10 cellular contexts compared by ENCODE assay signal in genomic region chr4:87025614-87026041, GRCh38.
DNase-seq lines count a peak whose midpoint lies in the region; ATAC-seq and TF ChIP-seq lines count a peak whose summit lies in the region.
"Had no signal": no experiment of that assay in that cellular context is flagged by ENCODE, and none has a peak within 500 bp of the region (broad histone marks: within the 10 kb centered on the region; RNA-seq: fewer than 3 reads in every experiment).

No MANE protein-coding gene starts in this region.

- H3K27ac Mint-ChIP-seq in endodermal cell = peak overlapping the region; percentile 94

- no peak overlapping the region for H3K9ac ChIP-seq in endodermal cell (ENCODE audit: extremely low read depth, low read length, poor library complexity, severe bottlenecking)

- in situ Hi-C loops in ACHN (cut with HindIII; ENCODE audit: low pct_ligation_motif_present, low pct_unique_long_range_greater_than_20kb, low sequenced_read_pairs) = no loop called here

- no TSS peak for BruUV-seq in A673 (replicated peaks; lab: Mats Ljungman, UMichigan)

- CTCF ChIA-PET in A673 (lab: Charles Lee) = no interaction called here

- POLR2A ChIA-PET in A673 (lab: Charles Lee; ENCODE audit: low non-redundant PET) = no interaction called here

- WGBS in endodermal cell (ENCODE audit: insufficient coverage in 1 of 2, insufficient read length in 1 of 2), 2 experiments = 72 to 81% methylated on average over 6 of the region's 6 CpGs

- H3K36me3 Mint-ChIP-seq in endodermal cell (ENCODE audit: low read depth) = no peaks in the 10 kb centered on the region

- peaks cover 70% of the 10 kb centered on the region for H3K4me1 Mint-ChIP-seq in endodermal cell

- intact Hi-C loops in A673 (cut with micrococcal nuclease; ENCODE audit: unreplicated experiment) = no loop called here

- no peaks in the 10 kb centered on the region for H3K9me3 ChIP-seq in endodermal cell (ENCODE audit: control insufficient read depth, low read length)
- H3K9me3 ChIP-seq in A673 (ENCODE audit: low read depth, low read length, poor library complexity, severe bottlenecking) = no peaks in the 10 kb centered on the region

- no peak for TF ChIP-seq CTCF in endodermal cell (conservative IDR thresholded peaks at IDR 0.05)
- TF ChIP-seq CTCF in A673 (conservative IDR thresholded peaks at IDR 0.05; ENCODE audit: low read depth, low read length) = no peak

- H3K4me3 ChIP-seq in endodermal cell (ENCODE audit: low read length) (no peak overlapping the region), A673 (ENCODE audit: low read depth, low read length, poor library complexity, severe bottlenecking) (no peak overlapping the region)
- H3K4me3 ChIP-seq: skin epidermis had no signal

- H3K27ac ChIP-seq in endodermal cell (ENCODE audit: low read depth, low read length) (no peak overlapping the region), A673 (ENCODE audit: low read depth, low read length, poor library complexity, severe bottlenecking) (no peak overlapping the region), substantia nigra (ENCODE audit: low read depth, low read length, poor library complexity, severe bottlenecking) (no peak overlapping the region)

- peak; percentile 48 for ATAC-seq in GM19324 (IDR thresholded peaks at IDR 0.05; ENCODE audit: low FRiP score, unreplicated experiment)
- peak; percentile 66 for ATAC-seq in HG03097 (IDR thresholded peaks at IDR 0.05; ENCODE audit: low FRiP score, unreplicated experiment)
- ATAC-seq in GM21360 (IDR thresholded peaks at IDR 0.05; ENCODE audit: unreplicated experiment) = no peak

- peak overlapping the region; percentile 38 for H3K4me3 Mint-ChIP-seq in endodermal cell

- H3K27me3 ChIP-seq in endodermal cell (ENCODE audit: control insufficient read depth, insufficient read depth, low read length, poor library complexity, severe bottlenecking) (no peaks in the 10 kb centered on the region), A673 (replicated peaks; ENCODE audit: insufficient read depth, low read depth, low read length, poor library complexity) (no peaks in the 10 kb centered on the region)

- H3K4me1 ChIP-seq in endodermal cell (ENCODE audit: control insufficient read depth, insufficient read depth, low read length) (peaks cover 51% of the 10 kb centered on the region), A673 (ENCODE audit: insufficient read depth, low read length, poor library complexity, severe bottlenecking) (peaks cover 49% of the 10 kb centered on the region)

- H3K9me3 Mint-ChIP-seq in endodermal cell = no peaks in the 10 kb centered on the region

- peak; percentile 79 for DNase-seq in ACHN
- peak; percentile 66 for DNase-seq in endodermal cell
- DNase-seq in SKM-1 treated with dmso at 0.1 percent for 144 hours (lab: John Stamatoyannopoulos, UW; ENCODE audit: unreplicated experiment) = no peak
- no peak for DNase-seq in A673 (ENCODE audit: low spot score)
- no peak for DNase-seq in substantia nigra (lab: John Stamatoyannopoulos, UW)
- DNase-seq: activated T-cell treated with anti-CD3 and anti-CD28 coated beads for 4 hours had no signal

- no peaks in the 10 kb centered on the region for H3K27me3 Mint-ChIP-seq in endodermal cell (ENCODE audit: insufficient read depth)

- H3K36me3 ChIP-seq in endodermal cell (ENCODE audit: control insufficient read depth, insufficient read depth, low read length) (no peaks in the 10 kb centered on the region), A673 (ENCODE audit: insufficient read depth, low read length, poor library complexity, severe bottlenecking) (no peaks in the 10 kb centered on the region)

Comparison
In these comparisons a context has a peak if more than half of its experiments do, and no peak if none do; other contexts are left out.
1. DNase-seq: peak in ACHN (single experiment) and endodermal cell (single experiment); none in SKM-1 treated with dmso at 0.1 percent for 144 hours (single experiment), A673 (single experiment) and substantia nigra (0 of 49).